In genomic region chr5:96250782-96251181, GRCh38 we compare ENCODE assay signal across 8 cellular contexts.
"Had no signal": no experiment of that assay in that cellular context is flagged by ENCODE, and none has a peak within 500 bp of the region (broad histone marks: within the 10 kb centered on the region; RNA-seq: fewer than 3 reads in every experiment).

No MANE protein-coding gene starts in this region.

- H3K4me3 ChIP-seq: GM23338, K562 had no signal

- H3K27ac Mint-ChIP-seq: GM23338, H9 had no signal

- H3K4me3 Mint-ChIP-seq: GM23338, H9 had no signal

- DNase-seq: H9, HCEC 1CT, KG1 had no signal

- FAIRE-seq: H1, H54, HTR-8/SVneo, K562 had no signal

- H2AFZ ChIP-seq: GM23338 had no signal

- H3K9me3 Mint-ChIP-seq: GM23338, H9 had no signal

- ATAC-seq: GM23338, K562 had no signal

- H3K4me2 ChIP-seq: GM23338 had no signal
